Comparison of ENCODE assay signal across 15 cellular contexts in the genomic region with DNA sequence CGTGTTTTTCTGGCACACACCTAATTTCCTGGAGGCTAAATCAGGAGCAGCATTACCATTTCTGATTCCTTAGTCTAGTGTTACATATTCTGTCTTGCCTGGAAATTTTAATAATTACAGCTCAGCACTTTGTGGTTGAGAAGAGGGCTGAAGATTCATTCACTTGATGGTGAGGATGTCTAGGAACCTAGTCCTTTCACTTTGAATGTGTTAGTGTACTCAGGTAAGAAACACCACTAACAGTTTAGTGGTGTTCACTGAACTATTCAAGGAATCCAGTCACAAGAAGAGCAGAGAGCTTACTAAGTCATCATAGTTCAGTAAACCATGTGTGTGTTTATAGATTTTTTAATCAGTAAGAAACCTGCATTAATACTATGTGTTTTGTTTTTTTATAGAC.
DNase-seq lines count a peak whose midpoint lies in the region; ATAC-seq and TF ChIP-seq lines count a peak whose summit lies in the region.
"Had no signal": no experiment of that assay in that cellular context is flagged by ENCODE, and none has a peak within 500 bp of the region (broad histone marks: within the 10 kb centered on the region; RNA-seq: fewer than 3 reads in every experiment).

No MANE protein-coding gene starts in this region.

- intact Hi-C loops in activated CD4-positive, alpha-beta T cell treated with anti-CD3 and anti-CD28 coated beads for 36 hours (cut with DNase I, micrococcal nuclease) = loop anchor here (5.0 to 10.0 kb wide), 2 partner anchors 69 to 132 kb away; no protein-coding TSS in a partner anchor

- TF ChIP-seq CTCF in osteocyte (IDR thresholded peaks at IDR 0.05) (no peak), GM13977 (IDR thresholded peaks at IDR 0.05; ENCODE audit: extremely low read depth, insufficient read depth, missing control alignments) (no peak)

- peaks cover 41% of the 10 kb centered on the region for H3K4me1 Mint-ChIP-seq in activated CD4-positive, alpha-beta T cell treated with anti-CD3 and anti-CD28 coated beads for 36 hours
- peaks cover 36% of the 10 kb centered on the region for H3K4me1 Mint-ChIP-seq in osteocyte (ENCODE audit: unreplicated experiment)

- POLR2A ChIA-PET in activated CD4-positive, alpha-beta T cell treated with anti-CD3 and anti-CD28 coated beads for 36 hours (lab: Charles Lee) = no interaction called here

- H3K9me3 Mint-ChIP-seq in activated CD4-positive, alpha-beta T cell treated with anti-CD3 and anti-CD28 coated beads for 36 hours (ENCODE audit: low read depth) = no peaks in the 10 kb centered on the region
- H3K9me3 Mint-ChIP-seq in activated naive CD4-positive, alpha-beta T cell treated with anti-CD3 and anti-CD28 coated beads, Interleukin-2, amount 50 U/mL, for 72 hours = no peaks in the 10 kb centered on the region
- no peaks in the 10 kb centered on the region for H3K9me3 Mint-ChIP-seq in osteocyte (ENCODE audit: unreplicated experiment)

- CTCF ChIA-PET in activated CD4-positive, alpha-beta T cell treated with anti-CD3 and anti-CD28 coated beads for 36 hours (lab: Charles Lee) = interaction anchor here (0.9 to 1.5 kb wide), 2 partner anchors 8 to 10 kb away, joined by 3 to 5 read pairs; no protein-coding TSS in a partner anchor

- H3K27ac Mint-ChIP-seq in activated CD4-positive, alpha-beta T cell treated with anti-CD3 and anti-CD28 coated beads for 36 hours = peak overlapping the region; percentile 44
- H3K27ac Mint-ChIP-seq in activated naive CD4-positive, alpha-beta T cell treated with anti-CD3 and anti-CD28 coated beads, Interleukin-2, amount 50 U/mL, for 72 hours = peak overlapping the region in 1 of 2 donors; percentile 40
- H3K27ac Mint-ChIP-seq in osteocyte (ENCODE audit: unreplicated experiment) = peak overlapping the region; percentile 25

- H3K27me3 Mint-ChIP-seq in activated CD4-positive, alpha-beta T cell treated with anti-CD3 and anti-CD28 coated beads for 36 hours = no peaks in the 10 kb centered on the region
- no peaks in the 10 kb centered on the region for H3K27me3 Mint-ChIP-seq in osteocyte (ENCODE audit: unreplicated experiment)

- peak; percentile 90 for ATAC-seq in activated CD4-positive, alpha-beta T cell treated with anti-CD3 and anti-CD28 coated beads for 36 hours
- ATAC-seq in HG02623 (IDR thresholded peaks at IDR 0.05; ENCODE audit: unreplicated experiment) (peak; percentile 54), left lobe of liver (no peak)
- peak; percentile 66 to 87 for ATAC-seq in activated naive CD4-positive, alpha-beta T cell treated with anti-CD3 and anti-CD28 coated beads, Interleukin-2, amount 50 U/mL, for 72 hours
- ATAC-seq: heart right ventricle had no signal

- DNase-seq in activated CD4-positive, alpha-beta T cell treated with anti-CD3 and anti-CD28 coated beads for 36 hours = no peak
- no peak for DNase-seq in activated CD4-positive, alpha-beta T cell treated with anti-CD3 and anti-CD28 coated beads for 1 hour
- DNase-seq in activated naive CD4-positive, alpha-beta T cell treated with anti-CD3 and anti-CD28 coated beads, Interleukin-2, amount 50 U/mL, for 72 hours (ENCODE audit: low spot score in 2 of 2) = no peak
- DNase-seq in osteocyte (ENCODE audit: extremely low spot score, unreplicated experiment) (no peak), left lobe of liver (ENCODE audit: low spot score) (no peak), GOT3 (lab: John Stamatoyannopoulos, UW) (no peak), GM13977 (ENCODE audit: low spot score) (no peak)
- DNase-seq: activated CD8-positive, alpha-beta memory T cell treated with anti-CD3 and anti-CD28 coated beads, Interleukin-2, amount 50 U/mL, for 4 hours; heart right ventricle; NCI-H1048; NCI-H226; nucleus accumbens; T-helper 9 cell; transverse colon had no signal

- no peak overlapping the region for H3K4me3 Mint-ChIP-seq in activated CD4-positive, alpha-beta T cell treated with anti-CD3 and anti-CD28 coated beads for 36 hours
- H3K4me3 Mint-ChIP-seq in osteocyte (ENCODE audit: unreplicated experiment) = no peak overlapping the region

- peaks cover 44% of the 10 kb centered on the region for H3K36me3 Mint-ChIP-seq in activated CD4-positive, alpha-beta T cell treated with anti-CD3 and anti-CD28 coated beads for 36 hours (ENCODE audit: low read depth)
- peaks cover 10 to 35% of the 10 kb centered on the region in 2 donors for H3K36me3 Mint-ChIP-seq in activated naive CD4-positive, alpha-beta T cell treated with anti-CD3 and anti-CD28 coated beads, Interleukin-2, amount 50 U/mL, for 72 hours
- peaks cover 39% of the 10 kb centered on the region for H3K36me3 Mint-ChIP-seq in osteocyte (ENCODE audit: unreplicated experiment)

- in situ Hi-C loops in GM13977 (cut with MboI; ENCODE audit: low pct_unique_long_range_greater_than_20kb, low sequenced_read_pairs, unreplicated experiment) = no loop called here
